ENCODE assay signal across 4 cellular contexts in genomic region chr13:23201870-23202269, GRCh38. TPM values are rescaled to one million over a fixed set of nuclear protein-coding genes. Genes with fewer than 3 reads are reported as not detected.
"Had no signal": no experiment of that assay in that cellular context is flagged by ENCODE, and none has a peak within 500 bp of the region (broad histone marks: within the 10 kb centered on the region; RNA-seq: fewer than 3 reads in every experiment).

No MANE protein-coding gene starts in this region.

- DNase-seq: GDM1, GF-D8 had no signal

- H3K4me3 ChIP-seq: GM12878 had no signal

- ATAC-seq: GM12878 had no signal

RNA-seq across cellular contexts. Expression of gene SGCG, which starts 21.1 kb away (rescaled TPM):
- total RNA-seq: G401, GM12878 had no signal
- polyA plus RNA-seq: GM12878 had no signal
